ENCODE assay signal across 8 cellular contexts in genomic region chr10:91043173-91043910, GRCh38.
DNase-seq lines count a peak whose midpoint lies in the region; ATAC-seq, FAIRE-seq and TF ChIP-seq lines count a peak whose summit lies in the region.

No MANE protein-coding gene starts in this region.

- H3K9me3 Mint-ChIP-seq in brain = peaks cover 0 to 6% (median 0%) of the 10 kb centered on the region in 5 experiments

- TF ChIP-seq RAD21 in liver (IDR thresholded peaks at IDR 0.05) = peak; percentile 80

- H3K27ac Mint-ChIP-seq in brain = peak overlapping the region in 3 of 5 experiments; percentile 38 to 83 (median 38)

- no peak for FAIRE-seq in D721Med (lab: Jason Lieb, UNC)

- H3K36me3 ChIP-seq in liver (ENCODE audit: control insufficient read depth in 4 of 4, insufficient read depth in 3 of 4, low read depth in 1 of 4, low read length in 3 of 4) = no peaks in the 10 kb centered on the region

- H3K9me3 ChIP-seq in liver (ENCODE audit: control insufficient read depth in 4 of 4, low read length in 3 of 4) = no peaks in the 10 kb centered on the region

- no peak overlapping the region for H3K4me3 Mint-ChIP-seq in brain

- TF ChIP-seq CTCF in D721Med (IDR thresholded peaks at IDR 0.05; ENCODE audit: insufficient read depth, missing control alignments) (peak; percentile 13), brain (conservative IDR thresholded peaks at IDR 0.05) (peak; percentile 53 to 64), liver (IDR thresholded peaks at IDR 0.05; ENCODE audit: low read depth, low read length, missing input control) (peak; percentile 46)

- H3K4me3 ChIP-seq in liver (ENCODE audit: low read depth in 1 of 3, low read length in 3 of 3) = no peak overlapping the region

- ATAC-seq in HG02678 (IDR thresholded peaks at IDR 0.05; ENCODE audit: unreplicated experiment) = no peak
- ATAC-seq in GM21515 (IDR thresholded peaks at IDR 0.05; ENCODE audit: unreplicated experiment) = no peak
- no peak for ATAC-seq in GM21619 (IDR thresholded peaks at IDR 0.05; ENCODE audit: unreplicated experiment)

- H3K27ac ChIP-seq in liver (ENCODE audit: low read depth in 1 of 2, low read length in 2 of 2) = peak overlapping the region; percentile 22 to 51

- H3K4me1 Mint-ChIP-seq in brain = peaks cover 34% of the 10 kb centered on the region

- DNase-seq in D721Med (ENCODE audit: insufficient read length, low spot score) = no peak
- DNase-seq in Kasumi-1 (lab: John Stamatoyannopoulos, UW) = peak; percentile 69 to 76
- DNase-seq in activated CD4-positive, CD25-positive, alpha-beta regulatory T cell treated with anti-CD3 and anti-CD28 coated beads, Interleukin-2, amount 50 U/mL, for 72 hours = no peak

- no peak overlapping the region for H3K9ac ChIP-seq in liver (ENCODE audit: low read depth in 1 of 2, low read length in 2 of 2)

- WGBS in liver = 41% methylated on average over 8 of the region's 8 CpGs

- no peaks in the 10 kb centered on the region for H3K27me3 ChIP-seq in liver (ENCODE audit: control insufficient read depth in 4 of 4, insufficient read depth in 4 of 4, low read length in 3 of 4)

- no peaks in the 10 kb centered on the region for H3K36me3 Mint-ChIP-seq in brain

- peaks cover 4% of the 10 kb centered on the region for H3K27me3 Mint-ChIP-seq in brain

- peaks cover 0 to 15% (median 11%) of the 10 kb centered on the region in 4 donors for H3K4me1 ChIP-seq in liver (ENCODE audit: control insufficient read depth in 4 of 4, insufficient read depth in 4 of 4, low read length in 3 of 4)

TF ChIP-seq in liver, 16 proteins besides CTCF, POLR2A, EP300 and RAD21:
- no peak for TF ChIP-seq TAF1 (conservative IDR thresholded peaks at IDR 0.05)
- TF ChIP-seq, protein P1, sequence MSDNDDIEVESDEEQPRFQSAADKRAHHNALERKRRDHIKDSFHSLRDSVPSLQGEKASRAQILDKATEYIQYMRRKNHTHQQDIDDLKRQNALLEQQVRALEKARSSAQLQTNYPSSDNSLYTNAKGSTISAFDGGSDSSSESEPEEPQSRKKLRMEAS (IDR thresholded peaks at IDR 0.05) = peak; percentile 80
- TF ChIP-seq NR2F2 (IDR thresholded peaks at IDR 0.05) = peak; percentile 61
- TF ChIP-seq HNF4G (IDR thresholded peaks at IDR 0.05) = peak; percentile 65
- TF ChIP-seq FOXA2 (IDR thresholded peaks at IDR 0.05) = peak; percentile 67
- peak; percentile 85 to 95 for TF ChIP-seq RXRA (IDR thresholded peaks at IDR 0.05)
- no peak for TF ChIP-seq FOXA1 (IDR thresholded peaks at IDR 0.05)
- peak; percentile 90 to 97 for TF ChIP-seq HNF4A (conservative IDR thresholded peaks at IDR 0.05)
- peak; percentile 60 for TF ChIP-seq SP1 (IDR thresholded peaks at IDR 0.05)
- TF ChIP-seq EGR1 (IDR thresholded peaks at IDR 0.05; ENCODE audit: low read depth in 2 of 2) = no peak
- TF ChIP-seq GABPA (IDR thresholded peaks at IDR 0.05 in 1 of 2, conservative IDR thresholded peaks at IDR 0.05 in 1 of 2) = no peak
- TF ChIP-seq ATF3 (IDR thresholded peaks at IDR 0.05) = no peak
- no peak for TF ChIP-seq JUND (IDR thresholded peaks at IDR 0.05)
- TF ChIP-seq, protein P2, sequence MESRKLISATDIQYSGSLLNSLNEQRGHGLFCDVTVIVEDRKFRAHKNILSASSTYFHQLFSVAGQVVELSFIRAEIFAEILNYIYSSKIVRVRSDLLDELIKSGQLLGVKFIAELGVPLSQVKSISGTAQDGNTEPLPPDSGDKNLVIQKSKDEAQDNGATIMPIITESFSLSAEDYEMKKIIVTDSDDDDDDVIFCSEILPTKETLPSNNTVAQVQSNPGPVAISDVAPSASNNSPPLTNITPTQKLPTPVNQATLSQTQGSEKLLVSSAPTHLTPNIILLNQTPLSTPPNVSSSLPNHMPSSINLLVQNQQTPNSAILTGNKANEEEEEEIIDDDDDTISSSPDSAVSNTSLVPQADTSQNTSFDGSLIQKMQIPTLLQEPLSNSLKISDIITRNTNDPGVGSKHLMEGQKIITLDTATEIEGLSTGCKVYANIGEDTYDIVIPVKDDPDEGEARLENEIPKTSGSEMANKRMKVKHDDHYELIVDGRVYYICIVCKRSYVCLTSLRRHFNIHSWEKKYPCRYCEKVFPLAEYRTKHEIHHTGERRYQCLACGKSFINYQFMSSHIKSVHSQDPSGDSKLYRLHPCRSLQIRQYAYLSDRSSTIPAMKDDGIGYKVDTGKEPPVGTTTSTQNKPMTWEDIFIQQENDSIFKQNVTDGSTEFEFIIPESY (IDR thresholded peaks at IDR 0.05) = peak; percentile 39
- peak; percentile 60 for TF ChIP-seq REST (IDR thresholded peaks at IDR 0.05)
- TF ChIP-seq YY1 (IDR thresholded peaks at IDR 0.05) = peak; percentile 60
TF ChIP-seq in liver: peak in this region for 10.

Comparison
In these comparisons a context has a peak if more than half of its experiments do, and no peak if none do; other contexts are left out.
1. DNase-seq: peak in Kasumi-1 (2 of 2); none in D721Med (single experiment) and activated CD4-positive, CD25-positive, alpha-beta regulatory T cell treated with anti-CD3 and anti-CD28 coated beads, Interleukin-2, amount 50 U/mL, for 72 hours (single experiment).
2. Peak in every context shown above with its lines, with median percentiles within 50 percentile points of each other: CTCF ChIP-seq.